ENCODE assay signal across 12 cellular contexts in genomic region chr16:81939164-81940067, GRCh38.
DNase-seq lines count a peak whose midpoint lies in the region; ATAC-seq and TF ChIP-seq lines count a peak whose summit lies in the region.
"Had no signal": no experiment of that assay in that cellular context is flagged by ENCODE, and none has a peak within 500 bp of the region (broad histone marks: within the 10 kb centered on the region; RNA-seq: fewer than 3 reads in every experiment).

No MANE protein-coding gene starts in this region.

- H3K9ac ChIP-seq in iPS-18a (ENCODE audit: low read length) = peak overlapping the region; percentile 1

- no TSS peak for BruUV-seq in Panc1 (replicated peaks; lab: Mats Ljungman, UMichigan)

- intact Hi-C loops in Panc1 (cut with micrococcal nuclease; ENCODE audit: unreplicated experiment) = loop anchor here (2.0 to 10.0 kb wide), 2 partner anchors 125 to 291 kb away; no protein-coding TSS in a partner anchor

- H3K4me3 ChIP-seq in H7 (ENCODE audit: insufficient read depth, low read depth, low read length) (no peak overlapping the region), Panc1 (ENCODE audit: low read depth in 2 of 2, low read length in 2 of 2) (no peak overlapping the region), iPS-18a (ENCODE audit: low read length) (no peak overlapping the region)
- H3K4me3 ChIP-seq: Peyer's patch, transverse colon had no signal

- POLR2A ChIA-PET in Panc1 (lab: Charles Lee) = no interaction called here

- peak; percentile 72 for DNase-seq in H7
- DNase-seq in Panc1 (ENCODE audit: low read depth, low spot score) = no peak
- DNase-seq in NCI-H2171 treated with DMSO at 0.1 percent for 48 hours (lab: John Stamatoyannopoulos, UW) = no peak
- no peak for DNase-seq in SIG-M5 (lab: John Stamatoyannopoulos, UW)
- DNase-seq: CD8-positive, alpha-beta memory T cell; NCI-H1436; Peyer's patch; transverse colon had no signal

- H3K27me3 ChIP-seq in H7 (ENCODE audit: control insufficient read depth, insufficient read depth, low read length) = no peaks in the 10 kb centered on the region
- H3K27me3 ChIP-seq in Panc1 (ENCODE audit: control insufficient read depth, insufficient read depth, low read length) = no peaks in the 10 kb centered on the region
- H3K27me3 ChIP-seq in iPS-18a (ENCODE audit: control insufficient read depth, insufficient read depth, low read length) = peaks cover 3% of the 10 kb centered on the region
- H3K27me3 ChIP-seq: Peyer's patch, transverse colon had no signal

- H3K27ac ChIP-seq in C4-2B (no peak overlapping the region), Panc1 (ENCODE audit: low read length) (no peak overlapping the region), iPS-18a (ENCODE audit: low read length) (peak overlapping the region; percentile 18)
- H3K27ac ChIP-seq: Peyer's patch, transverse colon had no signal

- peaks cover 2% of the 10 kb centered on the region for H3K36me3 ChIP-seq in H7 (replicated peaks; ENCODE audit: control insufficient read depth, insufficient read depth, low read length)
- no peaks in the 10 kb centered on the region for H3K36me3 ChIP-seq in Panc1 (ENCODE audit: control insufficient read depth, insufficient read depth, low read length)
- H3K36me3 ChIP-seq in iPS-18a (ENCODE audit: control insufficient read depth, low read depth, low read length) = no peaks in the 10 kb centered on the region
- H3K36me3 ChIP-seq: transverse colon had no signal

- H3K4me1 ChIP-seq in Panc1 (ENCODE audit: control insufficient read depth, insufficient read depth, low read length) = no peaks in the 10 kb centered on the region
- H3K4me1 ChIP-seq in iPS-18a (ENCODE audit: control insufficient read depth, low read depth, low read length) = peaks cover 59% of the 10 kb centered on the region
- H3K4me1 ChIP-seq: Peyer's patch, transverse colon had no signal

- TF ChIP-seq CTCF in C4-2B (conservative IDR thresholded peaks at IDR 0.05) (peak; percentile 14), Panc1 (IDR thresholded peaks at IDR 0.05) (peak; percentile 15)

- in situ Hi-C loops in Panc1 (cut with HindIII; ENCODE audit: low pct_unique_long_range_greater_than_20kb, low sequenced_read_pairs) = no loop called here

- ATAC-seq in Panc1 = no peak
- no peak for ATAC-seq in GM19467 (IDR thresholded peaks at IDR 0.05; ENCODE audit: unreplicated experiment)
- no peak for ATAC-seq in HG02870 (IDR thresholded peaks at IDR 0.05; ENCODE audit: unreplicated experiment)

- no peaks in the 10 kb centered on the region for H3K9me3 ChIP-seq in Panc1 (ENCODE audit: control insufficient read depth, insufficient read depth, low read depth, low read length)
- no peaks in the 10 kb centered on the region for H3K9me3 ChIP-seq in iPS-18a (ENCODE audit: control insufficient read depth, low read depth, low read length)
- H3K9me3 ChIP-seq: Peyer's patch, transverse colon had no signal

- CTCF ChIA-PET in Panc1 (lab: Charles Lee) = no interaction called here
